33 cellular contexts compared by ENCODE assay signal in genomic region chr22:44860311-44860710, GRCh38.
"Had no signal": no experiment of that assay in that cellular context is flagged by ENCODE, and none has a peak within 500 bp of the region (broad histone marks: within the 10 kb centered on the region; RNA-seq: fewer than 3 reads in every experiment).

No MANE protein-coding gene starts in this region.

- H3K4me3 ChIP-seq: ascending aorta, cardiac muscle cell, colonic mucosa, dorsolateral prefrontal cortex, gastroesophageal sphincter, ovary, thoracic aorta had no signal

- H3K36me3 Mint-ChIP-seq: activated CD4-positive, alpha-beta memory T cell treated with anti-CD3 and anti-CD28 coated beads for 36 hours; activated naive CD8-positive, alpha-beta T cell treated with anti-CD3 and anti-CD28 coated beads, Interleukin-2, amount 10 ng/mL, durations not matched to agents 7 days and 5 days; natural killer cell had no signal

- H3K36me3 ChIP-seq: ascending aorta, cardiac muscle cell, colonic mucosa, gastroesophageal sphincter, neutrophil, ovary, thoracic aorta had no signal

- H3K27me3 ChIP-seq: ascending aorta, cardiac muscle cell, colonic mucosa, neutrophil, ovary had no signal

- H3K9me3 Mint-ChIP-seq: activated CD4-positive, alpha-beta T cell treated with anti-CD3 and anti-CD28 coated beads, Interleukin-2, amount 10 ng/mL, durations not matched to agents 24 days and 14 days; activated naive CD4-positive, alpha-beta T cell treated with anti-CD3 and anti-CD28 coated beads for 36 hours; activated naive CD8-positive, alpha-beta T cell treated with anti-CD3 and anti-CD28 coated beads, Interleukin-2, amount 10 ng/mL, durations not matched to agents 7 days and 5 days; activated T-helper 1 cell treated with anti-CD3 and anti-CD28 coated beads, Interleukin-12 subunit alpha, Interleukin-12 subunit beta, Interleukin-2, Interleukin-4 antibody, amounts not matched to agents 30 ng/mL and 10 ng/mL and 1 ng/mL, durations not matched to agents 14 hours and 24 hours and 36 hours; natural killer cell; stimulated activated effector memory CD8-positive, alpha-beta T cell treated with anti-CD3 and anti-CD28 coated beads, Interleukin-12 subunit alpha, Interleukin-12 subunit beta, amount 100 ng/mL, for 72 hours; stimulated activated naive CD8-positive, alpha-beta T cell treated with anti-CD3 and anti-CD28 coated beads, Interleukin-15, Interleukin-2, amounts not matched to agents 100 ng/mL and 50 ng/mL, for 24 hours had no signal

- ATAC-seq: gastroesophageal sphincter; left colon; natural killer cell; sciatic nerve; stimulated activated effector memory CD8-positive, alpha-beta T cell treated with anti-CD3 and anti-CD28 coated beads, Interleukin-12 subunit alpha, Interleukin-12 subunit beta, amount 100 ng/mL, for 72 hours had no signal

- H3K27ac Mint-ChIP-seq: activated CD4-positive, alpha-beta memory T cell treated with anti-CD3 and anti-CD28 coated beads for 36 hours; activated CD4-positive, alpha-beta T cell treated with anti-CD3 and anti-CD28 coated beads, Interleukin-2, amount 10 ng/mL, durations not matched to agents 24 days and 14 days; activated naive CD4-positive, alpha-beta T cell treated with anti-CD3 and anti-CD28 coated beads for 36 hours; activated naive CD8-positive, alpha-beta T cell treated with anti-CD3 and anti-CD28 coated beads, Interleukin-2, amount 10 ng/mL, durations not matched to agents 7 days and 5 days; activated T-helper 1 cell treated with anti-CD3 and anti-CD28 coated beads, Interleukin-12 subunit alpha, Interleukin-12 subunit beta, Interleukin-2, Interleukin-4 antibody, amounts not matched to agents 30 ng/mL and 10 ng/mL and 1 ng/mL, durations not matched to agents 14 hours and 24 hours and 36 hours; mesothelial cell of epicardium; natural killer cell; progenitor cell of endocrine pancreas; stimulated activated effector memory CD8-positive, alpha-beta T cell treated with anti-CD3 and anti-CD28 coated beads, Interleukin-12 subunit alpha, Interleukin-12 subunit beta, amount 100 ng/mL, for 72 hours; stimulated activated naive CD8-positive, alpha-beta T cell treated with anti-CD3 and anti-CD28 coated beads, Interleukin-15, Interleukin-2, amounts not matched to agents 100 ng/mL and 50 ng/mL, for 24 hours had no signal

- H3K4me1 ChIP-seq: ascending aorta, colonic mucosa, gastroesophageal sphincter had no signal

- H3K27me3 Mint-ChIP-seq: activated CD4-positive, alpha-beta memory T cell treated with anti-CD3 and anti-CD28 coated beads for 36 hours; activated CD4-positive, alpha-beta T cell treated with anti-CD3 and anti-CD28 coated beads, Interleukin-2, amount 10 ng/mL, durations not matched to agents 24 days and 14 days; activated naive CD8-positive, alpha-beta T cell treated with anti-CD3 and anti-CD28 coated beads, Interleukin-2, amount 10 ng/mL, durations not matched to agents 7 days and 5 days; brain; progenitor cell of endocrine pancreas; stimulated activated naive CD8-positive, alpha-beta T cell treated with anti-CD3 and anti-CD28 coated beads, Interleukin-15, Interleukin-2, amounts not matched to agents 100 ng/mL and 50 ng/mL, for 24 hours had no signal

- H3K4me3 Mint-ChIP-seq: activated CD4-positive, alpha-beta memory T cell treated with anti-CD3 and anti-CD28 coated beads for 36 hours; activated CD4-positive, alpha-beta T cell treated with anti-CD3 and anti-CD28 coated beads, Interleukin-2, amount 10 ng/mL, durations not matched to agents 24 days and 14 days; activated naive CD4-positive, alpha-beta T cell treated with anti-CD3 and anti-CD28 coated beads for 36 hours; activated naive CD8-positive, alpha-beta T cell treated with anti-CD3 and anti-CD28 coated beads, Interleukin-2, amount 10 ng/mL, durations not matched to agents 7 days and 5 days; activated T-helper 1 cell treated with anti-CD3 and anti-CD28 coated beads, Interleukin-12 subunit alpha, Interleukin-12 subunit beta, Interleukin-2, Interleukin-4 antibody, amounts not matched to agents 30 ng/mL and 10 ng/mL and 1 ng/mL, durations not matched to agents 14 hours and 24 hours and 36 hours; brain; mesothelial cell of epicardium; natural killer cell; stimulated activated effector memory CD8-positive, alpha-beta T cell treated with anti-CD3 and anti-CD28 coated beads, Interleukin-12 subunit alpha, Interleukin-12 subunit beta, amount 100 ng/mL, for 72 hours; stimulated activated naive CD8-positive, alpha-beta T cell treated with anti-CD3 and anti-CD28 coated beads, Interleukin-15, Interleukin-2, amounts not matched to agents 100 ng/mL and 50 ng/mL, for 24 hours had no signal

- H3K4me1 Mint-ChIP-seq: activated CD4-positive, alpha-beta T cell treated with anti-CD3 and anti-CD28 coated beads, Interleukin-2, amount 10 ng/mL, durations not matched to agents 24 days and 14 days; activated naive CD8-positive, alpha-beta T cell treated with anti-CD3 and anti-CD28 coated beads, Interleukin-2, amount 10 ng/mL, durations not matched to agents 7 days and 5 days; mesothelial cell of epicardium; natural killer cell had no signal

- H3K9me3 ChIP-seq: ascending aorta, colonic mucosa, gastroesophageal sphincter, neutrophil, ovary, thoracic aorta had no signal

- DNase-seq: activated CD4-positive, alpha-beta memory T cell treated with anti-CD3 and anti-CD28 coated beads for 36 hours; activated CD4-positive, alpha-beta T cell treated with anti-CD3 and anti-CD28 coated beads, Interleukin-2, amount 10 ng/mL, durations not matched to agents 24 days and 14 days; activated CD4-positive, CD25-positive, alpha-beta regulatory T cell; activated CD8-positive, alpha-beta memory T cell treated with anti-CD3 and anti-CD28 coated beads, Interleukin-2, amount 50 U/mL, for 4 hours; activated effector memory CD4-positive, alpha-beta T cell treated with anti-CD3 and anti-CD28 coated beads, Interleukin-2, amount 50 U/mL, for 16 hours; activated naive CD4-positive, alpha-beta T cell treated with anti-CD3 and anti-CD28 coated beads for 36 hours; activated naive CD8-positive, alpha-beta T cell treated with anti-CD3 and anti-CD28 coated beads, Interleukin-2, amount 10 ng/mL, durations not matched to agents 7 days and 5 days; activated T-cell treated with anti-CD3 and anti-CD28 coated beads, Interleukin-2, amount 50 U/mL, for 1 hour; cerebellar nuclear complex; colonic mucosa; dorsolateral prefrontal cortex; effector memory CD4-positive, alpha-beta T cell; head of caudate nucleus; hippocampal formation; left colon; natural killer cell; ovary; small intestine; stimulated activated CD4-positive, alpha-beta T cell treated with anti-CD3 and anti-CD28 coated beads, Interleukin-4, amount 100 ng/mL, for 24 hours; T-helper 2 cell; trophoblast cell had no signal

- H3K27ac ChIP-seq: ascending aorta, cardiac muscle cell, colonic mucosa, dorsolateral prefrontal cortex, gastroesophageal sphincter, neutrophil, ovary, thoracic aorta had no signal
